1 cellular context compared by ENCODE assay signal in the genomic region with DNA sequence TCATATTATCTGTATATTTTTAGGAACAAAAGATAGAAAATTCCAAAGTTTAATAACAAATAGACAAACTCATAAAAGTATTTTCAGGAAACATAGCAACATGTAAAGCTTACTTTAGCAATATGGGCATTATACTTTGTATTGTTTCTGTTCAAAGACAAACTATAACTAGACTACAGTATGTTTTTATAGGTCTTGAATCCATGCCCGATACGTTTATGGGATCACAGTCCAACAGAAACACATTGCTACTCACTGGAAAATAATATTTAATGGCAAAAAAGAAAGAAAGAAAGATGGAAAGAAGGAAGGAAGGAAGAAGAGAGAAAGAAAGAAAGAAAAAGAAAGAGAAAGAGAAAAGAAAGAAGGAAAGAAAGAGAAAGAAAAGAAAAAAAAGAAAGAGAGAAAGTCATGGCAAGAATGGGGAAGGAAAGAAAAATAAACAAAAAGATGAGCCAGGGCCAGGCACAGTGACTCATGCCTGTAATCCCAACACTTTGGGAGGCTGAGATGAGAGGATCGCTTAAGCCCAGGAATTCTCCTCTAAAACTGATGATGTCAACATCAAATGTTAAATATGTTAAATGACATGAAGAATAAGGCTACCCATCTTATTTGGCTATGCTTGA.
TF ChIP-seq lines count a peak whose summit lies in the region.

No MANE protein-coding gene starts in this region.

TF ChIP-seq in HEK293, 187 proteins besides CTCF, POLR2A, EP300 and RAD21 (continued from another document):
- TF ChIP-seq ZNF146 (tag by site-specific recombination; IDR thresholded peaks at IDR 0.05) (0 out of 2 replicates have a peak, but pooled peaks have one; percentile 7), ZFP3 (tag by site-specific recombination; IDR thresholded peaks at IDR 0.05; ENCODE audit: low read depth) (no peak), ZNF645 (tag by site-specific recombination; IDR thresholded peaks at IDR 0.05) (no peak), GLI2 (tag by site-specific recombination; IDR thresholded peaks at IDR 0.05; ENCODE audit: borderline replicate concordance, low read depth) (no peak), BCL11B (tag by site-specific recombination; IDR thresholded peaks at IDR 0.05; ENCODE audit: low read depth) (no peak), ZNF324 (tag by site-specific recombination; IDR thresholded peaks at IDR 0.05) (peak; percentile 79), ZBTB10 (tag by site-specific recombination; IDR thresholded peaks at IDR 0.05) (no peak), ZSCAN18 (tag by site-specific recombination; IDR thresholded peaks at IDR 0.05) (peak; percentile 70; the same call in 1 of the 2 replicates), ZNF623 (tag by site-specific recombination; IDR thresholded peaks at IDR 0.05) (peak; percentile 20; the same call in 1 of the 2 replicates), ZBTB21 (tag by site-specific recombination; IDR thresholded peaks at IDR 0.05) (peak; percentile 73; the same call in 1 of the 2 replicates), ZNF629 (tag by site-specific recombination; IDR thresholded peaks at IDR 0.05) (peak; percentile 94), ZNF513 (tag by site-specific recombination; IDR thresholded peaks at IDR 0.05) (no peak), MZF1 (tag by site-specific recombination; IDR thresholded peaks at IDR 0.05; ENCODE audit: borderline replicate concordance) (peak; percentile 82), GLIS2 (tag by site-specific recombination; IDR thresholded peaks at IDR 0.05) (no peak), ZNF654 (tag by site-specific recombination; IDR thresholded peaks at IDR 0.05; ENCODE audit: low read depth) (0 out of 2 replicates have a peak, but pooled peaks have one; percentile 20), MYNN (tag by site-specific recombination; IDR thresholded peaks at IDR 0.05; ENCODE audit: borderline replicate concordance) (no peak)
- TF ChIP-seq, protein P1, sequence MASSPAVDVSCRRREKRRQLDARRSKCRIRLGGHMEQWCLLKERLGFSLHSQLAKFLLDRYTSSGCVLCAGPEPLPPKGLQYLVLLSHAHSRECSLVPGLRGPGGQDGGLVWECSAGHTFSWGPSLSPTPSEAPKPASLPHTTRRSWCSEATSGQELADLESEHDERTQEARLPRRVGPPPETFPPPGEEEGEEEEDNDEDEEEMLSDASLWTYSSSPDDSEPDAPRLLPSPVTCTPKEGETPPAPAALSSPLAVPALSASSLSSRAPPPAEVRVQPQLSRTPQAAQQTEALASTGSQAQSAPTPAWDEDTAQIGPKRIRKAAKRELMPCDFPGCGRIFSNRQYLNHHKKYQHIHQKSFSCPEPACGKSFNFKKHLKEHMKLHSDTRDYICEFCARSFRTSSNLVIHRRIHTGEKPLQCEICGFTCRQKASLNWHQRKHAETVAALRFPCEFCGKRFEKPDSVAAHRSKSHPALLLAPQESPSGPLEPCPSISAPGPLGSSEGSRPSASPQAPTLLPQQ (tag by site-specific recombination; IDR thresholded peaks at IDR 0.05) = peak; percentile 56
